ENCODE assay signal across 11 cellular contexts in genomic region chr15:65086680-65087111, GRCh38.
DNase-seq lines count a peak whose midpoint lies in the region; ATAC-seq and TF ChIP-seq lines count a peak whose summit lies in the region.
"Had no signal": no experiment of that assay in that cellular context is flagged by ENCODE, and none has a peak within 500 bp of the region (broad histone marks: within the 10 kb centered on the region; RNA-seq: fewer than 3 reads in every experiment).

No MANE protein-coding gene starts in this region.

- H3K36me3 Mint-ChIP-seq in memory B cell = no peaks in the 10 kb centered on the region
- H3K36me3 Mint-ChIP-seq: CD8-positive, alpha-beta T cell had no signal

- H3K4me3 Mint-ChIP-seq in stimulated activated naive CD8-positive, alpha-beta T cell treated with anti-CD3 and anti-CD28 coated beads, Interleukin-15, amount 100 ng/mL, for 72 hours = no peak overlapping the region
- H3K4me3 Mint-ChIP-seq in memory B cell = no peak overlapping the region
- H3K4me3 Mint-ChIP-seq: CD8-positive, alpha-beta T cell had no signal

- H3K9me3 Mint-ChIP-seq in stimulated activated naive CD8-positive, alpha-beta T cell treated with anti-CD3 and anti-CD28 coated beads, Interleukin-15, amount 100 ng/mL, for 72 hours = no peaks in the 10 kb centered on the region
- H3K9me3 Mint-ChIP-seq in memory B cell = no peaks in the 10 kb centered on the region
- H3K9me3 Mint-ChIP-seq: CD8-positive, alpha-beta T cell had no signal

- TF ChIP-seq CTCF in astrocyte of the spinal cord (IDR thresholded peaks at IDR 0.05; ENCODE audit: low read depth, low read length) = peak; percentile 43
- TF ChIP-seq CTCF in GM13976 (IDR thresholded peaks at IDR 0.05; ENCODE audit: borderline replicate concordance, control extremely low read depth, extremely low read depth, insufficient read depth, missing control alignments) = no peak

- in situ Hi-C loops in astrocyte of the spinal cord (cut with HindIII; ENCODE audit: low sequenced_read_pairs) (no loop called here), GM13976 (cut with MboI; ENCODE audit: low sequenced_read_pairs, unreplicated experiment) (no loop called here)

- peaks cover 29% of the 10 kb centered on the region for H3K27me3 Mint-ChIP-seq in stimulated activated naive CD8-positive, alpha-beta T cell treated with anti-CD3 and anti-CD28 coated beads, Interleukin-15, amount 100 ng/mL, for 72 hours
- peaks cover 21% of the 10 kb centered on the region for H3K27me3 Mint-ChIP-seq in memory B cell

- H3K4me1 Mint-ChIP-seq in stimulated activated naive CD8-positive, alpha-beta T cell treated with anti-CD3 and anti-CD28 coated beads, Interleukin-15, amount 100 ng/mL, for 72 hours = peaks cover 14% of the 10 kb centered on the region
- H3K4me1 Mint-ChIP-seq in memory B cell = peaks cover 6% of the 10 kb centered on the region

- DNase-seq in stimulated activated naive CD8-positive, alpha-beta T cell treated with anti-CD3 and anti-CD28 coated beads, Interleukin-15, amount 100 ng/mL, for 72 hours = no peak
- no peak for DNase-seq in stimulated activated naive CD8-positive, alpha-beta T cell treated with anti-CD3 and anti-CD28 coated beads, Interleukin-15, Interleukin-2, amounts not matched to agents 100 U/mL and 50 U/mL, for 24 hours
- DNase-seq in astrocyte of the spinal cord (ENCODE audit: low read depth, low spot score) = no peak
- DNase-seq in memory B cell (ENCODE audit: low spot score in 2 of 2) = no peak
- no peak for DNase-seq in NCI-H2081 (lab: John Stamatoyannopoulos, UW)
- no peak for DNase-seq in NCI-H748 (lab: John Stamatoyannopoulos, UW; ENCODE audit: unreplicated experiment)
- DNase-seq in GM13976 (ENCODE audit: low spot score) = no peak
- DNase-seq: activated T-cell treated with anti-CD3 and anti-CD28 coated beads, Interleukin-2, amount 50 U/mL, for 1 hour; CD8-positive, alpha-beta T cell; MV-4-11 had no signal

- ATAC-seq in stimulated activated naive CD8-positive, alpha-beta T cell treated with anti-CD3 and anti-CD28 coated beads, Interleukin-15, amount 100 ng/mL, for 72 hours = peak; percentile 4
- ATAC-seq in stimulated activated naive CD8-positive, alpha-beta T cell treated with anti-CD3 and anti-CD28 coated beads, Interleukin-15, Interleukin-2, amounts not matched to agents 100 U/mL and 50 U/mL, for 24 hours = no peak
- ATAC-seq in memory B cell (ENCODE audit: low read depth) = peak; percentile 51
- no peak for ATAC-seq in GM18520 (IDR thresholded peaks at IDR 0.05; ENCODE audit: unreplicated experiment)
- ATAC-seq: CD8-positive, alpha-beta T cell had no signal

- H3K27ac Mint-ChIP-seq in stimulated activated naive CD8-positive, alpha-beta T cell treated with anti-CD3 and anti-CD28 coated beads, Interleukin-15, amount 100 ng/mL, for 72 hours = no peak overlapping the region
- no peak overlapping the region for H3K27ac Mint-ChIP-seq in memory B cell
- H3K27ac Mint-ChIP-seq: CD8-positive, alpha-beta T cell had no signal

- no peak overlapping the region for H3K4me3 ChIP-seq in astrocyte of the spinal cord (ENCODE audit: low read depth, low read length)

Comparison
In these comparisons a context has a peak if more than half of its experiments do, and no peak if none do; other contexts are left out.
1. ATAC-seq: peak in stimulated activated naive CD8-positive, alpha-beta T cell treated with anti-CD3 and anti-CD28 coated beads, Interleukin-15, amount 100 ng/mL, for 72 hours (single experiment) and memory B cell (single experiment); none in stimulated activated naive CD8-positive, alpha-beta T cell treated with anti-CD3 and anti-CD28 coated beads, Interleukin-15, Interleukin-2, amounts not matched to agents 100 U/mL and 50 U/mL, for 24 hours (single experiment) and GM18520 (single experiment).